ENCODE assay signal across 13 cellular contexts in the genomic region with DNA sequence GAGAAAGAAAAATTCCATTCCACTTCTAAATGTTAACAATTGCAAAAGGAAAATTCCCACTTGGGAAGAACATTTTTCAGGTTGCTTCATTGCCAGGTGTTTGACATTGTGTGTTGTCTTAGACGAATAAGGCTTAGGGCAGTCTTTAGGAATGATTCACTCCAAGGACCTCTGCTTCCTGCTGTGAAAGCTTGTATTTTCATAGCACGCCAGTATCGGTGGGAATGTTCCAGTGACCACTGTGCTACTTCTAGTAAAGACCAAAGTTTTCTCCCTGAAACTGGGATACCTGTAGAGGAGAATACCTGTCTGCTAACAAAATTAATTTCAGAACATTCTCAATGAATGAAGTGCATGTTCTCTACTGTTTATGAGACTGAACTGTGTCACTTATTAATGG.
DNase-seq lines count a peak whose midpoint lies in the region; ATAC-seq lines count a peak whose summit lies in the region.
"Had no signal": no experiment of that assay in that cellular context is flagged by ENCODE, and none has a peak within 500 bp of the region (broad histone marks: within the 10 kb centered on the region; RNA-seq: fewer than 3 reads in every experiment).

No MANE protein-coding gene starts in this region.

- no peak overlapping the region for H3K4me3 ChIP-seq in HUES48 (ENCODE audit: low read depth, low read length)
- H3K4me3 ChIP-seq: gastroesophageal sphincter had no signal

- no peaks in the 10 kb centered on the region for H3K36me3 ChIP-seq in HUES48 (ENCODE audit: control insufficient read depth, insufficient read depth, low read length)
- H3K36me3 ChIP-seq: gastroesophageal sphincter had no signal

- peak overlapping the region; percentile 56 for H3K27ac ChIP-seq in HUES48 (ENCODE audit: low read depth, low read length)
- H3K27ac ChIP-seq: gastroesophageal sphincter had no signal

- DNase-seq in Daoy (ENCODE audit: low read depth) (peak; percentile 53), astrocyte of the hippocampus (ENCODE audit: low read depth, low spot score) (peak; percentile 65), iPS-NIHi11 (ENCODE audit: low spot score) (peak; percentile 18), NCI-H748 treated with DMSO at 0.1 percent for 48 hours (lab: John Stamatoyannopoulos, UW) (no peak)
- DNase-seq: CD8-positive, alpha-beta memory T cell; Kasumi-1; SHP77 treated with DMSO at 0.1 percent for 48 hours; stimulated activated CD4-positive, alpha-beta T cell treated with anti-CD3 and anti-CD28 coated beads, Interleukin-2, amount 100 ng/mL, for 48 hours had no signal

- H3K9me3 ChIP-seq in HUES48 (ENCODE audit: control insufficient read depth, insufficient read depth, low read length) = no peaks in the 10 kb centered on the region
- H3K9me3 ChIP-seq: gastroesophageal sphincter had no signal

- no peaks in the 10 kb centered on the region for H3K27me3 ChIP-seq in HUES48 (ENCODE audit: control insufficient read depth, insufficient read depth, low read length)
- H3K27me3 ChIP-seq: gastroesophageal sphincter had no signal

- ATAC-seq in HG03108 (IDR thresholded peaks at IDR 0.05; ENCODE audit: unreplicated experiment) = no peak
- no peak for ATAC-seq in HG03460 (IDR thresholded peaks at IDR 0.05; ENCODE audit: unreplicated experiment)
- no peak for ATAC-seq in HG03520 (IDR thresholded peaks at IDR 0.05; ENCODE audit: unreplicated experiment)
- ATAC-seq: gastroesophageal sphincter had no signal

- H3K4me1 ChIP-seq in HUES48 (ENCODE audit: control insufficient read depth, insufficient read depth, low read length) = peaks cover 13% of the 10 kb centered on the region
- H3K4me1 ChIP-seq: gastroesophageal sphincter had no signal

- no peak overlapping the region for H3K9ac ChIP-seq in HUES48 (ENCODE audit: low read depth, low read length)
